Comparison of ENCODE assay signal across 20 cellular contexts in genomic region chr1:228846952-228847351, GRCh38.
"Had no signal": no experiment of that assay in that cellular context is flagged by ENCODE, and none has a peak within 500 bp of the region (broad histone marks: within the 10 kb centered on the region; RNA-seq: fewer than 3 reads in every experiment).

No MANE protein-coding gene starts in this region.

- H3K36me3 ChIP-seq: breast epithelium, gastrocnemius medialis, thoracic aorta, uterus had no signal

- DNase-seq: activated CD4-positive, alpha-beta T cell treated with anti-CD3 and anti-CD28 coated beads for 36 hours; activated CD4-positive, CD25-positive, alpha-beta regulatory T cell; activated CD8-positive, alpha-beta T cell treated with anti-CD3 and anti-CD28 coated beads, Interleukin-2, amount 10 ng/mL, durations not matched to agents 7 days and 5 days; activated effector memory CD4-positive, alpha-beta T cell treated with Interleukin-2 at 50 U/mL for 16 hours; activated naive CD4-positive, alpha-beta T cell treated with anti-CD3 and anti-CD28 coated beads for 36 hours; central memory CD4-positive, alpha-beta T cell; dermis blood vessel endothelial cell; effector CD4-positive, alpha-beta T cell; gastrocnemius medialis; glutamatergic neuron; left cardiac atrium; left ventricle myocardium superior; posterior cingulate gyrus; right cardiac atrium; stimulated activated naive CD4-positive, alpha-beta T cell treated with Interleukin-2 at 50 U/mL for 16 hours; uterus had no signal

- H3K27me3 ChIP-seq: breast epithelium, gastrocnemius medialis, uterus had no signal

- H3K27ac ChIP-seq: breast epithelium, epithelial cell of prostate, gastrocnemius medialis, thoracic aorta, uterus had no signal

- H3K4me3 ChIP-seq: breast epithelium, gastrocnemius medialis, mucosa of descending colon, thoracic aorta, uterus had no signal

- H3K4me1 ChIP-seq: breast epithelium, uterus had no signal

- H3K9me3 ChIP-seq: gastrocnemius medialis, thoracic aorta, uterus had no signal
